ENCODE assay signal across 1 cellular context in the genomic region with DNA sequence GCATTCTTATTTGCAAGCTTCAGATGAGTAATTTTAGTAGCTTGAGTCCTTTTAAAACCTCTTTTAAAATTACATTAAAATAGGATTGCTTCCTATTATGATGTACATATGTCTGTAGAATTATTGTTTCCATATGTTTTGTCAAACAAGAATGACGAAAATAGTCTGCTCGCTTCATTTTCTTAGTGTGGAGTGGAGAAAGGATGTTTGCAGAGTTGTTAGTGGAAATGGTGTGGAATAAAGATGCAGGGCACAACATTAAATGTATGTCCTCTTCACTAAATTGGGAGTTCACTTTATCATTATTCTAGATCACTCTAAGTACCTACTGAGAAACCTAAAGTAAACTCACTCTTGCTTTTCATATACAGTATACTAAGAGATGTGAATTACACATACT.
TF ChIP-seq lines count a peak whose summit lies in the region.

No MANE protein-coding gene starts in this region.

TF ChIP-seq in GM23338, 12 proteins besides CTCF, POLR2A, EP300 and RAD21:
- TF ChIP-seq, protein P1, sequence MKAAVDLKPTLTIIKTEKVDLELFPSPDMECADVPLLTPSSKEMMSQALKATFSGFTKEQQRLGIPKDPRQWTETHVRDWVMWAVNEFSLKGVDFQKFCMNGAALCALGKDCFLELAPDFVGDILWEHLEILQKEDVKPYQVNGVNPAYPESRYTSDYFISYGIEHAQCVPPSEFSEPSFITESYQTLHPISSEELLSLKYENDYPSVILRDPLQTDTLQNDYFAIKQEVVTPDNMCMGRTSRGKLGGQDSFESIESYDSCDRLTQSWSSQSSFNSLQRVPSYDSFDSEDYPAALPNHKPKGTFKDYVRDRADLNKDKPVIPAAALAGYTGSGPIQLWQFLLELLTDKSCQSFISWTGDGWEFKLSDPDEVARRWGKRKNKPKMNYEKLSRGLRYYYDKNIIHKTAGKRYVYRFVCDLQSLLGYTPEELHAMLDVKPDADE (IDR thresholded peaks at IDR 0.05): no peak
- TF ChIP-seq ZNF331 (CRISPR knock-in tag; IDR thresholded peaks at IDR 0.05; ENCODE audit: low read depth): no peak
- TF ChIP-seq, protein P2, sequence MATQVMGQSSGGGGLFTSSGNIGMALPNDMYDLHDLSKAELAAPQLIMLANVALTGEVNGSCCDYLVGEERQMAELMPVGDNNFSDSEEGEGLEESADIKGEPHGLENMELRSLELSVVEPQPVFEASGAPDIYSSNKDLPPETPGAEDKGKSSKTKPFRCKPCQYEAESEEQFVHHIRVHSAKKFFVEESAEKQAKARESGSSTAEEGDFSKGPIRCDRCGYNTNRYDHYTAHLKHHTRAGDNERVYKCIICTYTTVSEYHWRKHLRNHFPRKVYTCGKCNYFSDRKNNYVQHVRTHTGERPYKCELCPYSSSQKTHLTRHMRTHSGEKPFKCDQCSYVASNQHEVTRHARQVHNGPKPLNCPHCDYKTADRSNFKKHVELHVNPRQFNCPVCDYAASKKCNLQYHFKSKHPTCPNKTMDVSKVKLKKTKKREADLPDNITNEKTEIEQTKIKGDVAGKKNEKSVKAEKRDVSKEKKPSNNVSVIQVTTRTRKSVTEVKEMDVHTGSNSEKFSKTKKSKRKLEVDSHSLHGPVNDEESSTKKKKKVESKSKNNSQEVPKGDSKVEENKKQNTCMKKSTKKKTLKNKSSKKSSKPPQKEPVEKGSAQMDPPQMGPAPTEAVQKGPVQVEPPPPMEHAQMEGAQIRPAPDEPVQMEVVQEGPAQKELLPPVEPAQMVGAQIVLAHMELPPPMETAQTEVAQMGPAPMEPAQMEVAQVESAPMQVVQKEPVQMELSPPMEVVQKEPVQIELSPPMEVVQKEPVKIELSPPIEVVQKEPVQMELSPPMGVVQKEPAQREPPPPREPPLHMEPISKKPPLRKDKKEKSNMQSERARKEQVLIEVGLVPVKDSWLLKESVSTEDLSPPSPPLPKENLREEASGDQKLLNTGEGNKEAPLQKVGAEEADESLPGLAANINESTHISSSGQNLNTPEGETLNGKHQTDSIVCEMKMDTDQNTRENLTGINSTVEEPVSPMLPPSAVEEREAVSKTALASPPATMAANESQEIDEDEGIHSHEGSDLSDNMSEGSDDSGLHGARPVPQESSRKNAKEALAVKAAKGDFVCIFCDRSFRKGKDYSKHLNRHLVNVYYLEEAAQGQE (IDR thresholded peaks at IDR 0.05; ENCODE audit: unreplicated experiment): no peak
- TF ChIP-seq EZH2phosphoT487 (IDR thresholded peaks at IDR 0.05; ENCODE audit: unreplicated experiment): no peak
- no peak for TF ChIP-seq ZNF114 (CRISPR knock-in tag; IDR thresholded peaks at IDR 0.05)
- TF ChIP-seq JUNB (IDR thresholded peaks at IDR 0.05; ENCODE audit: unreplicated experiment): no peak
